9 cellular contexts compared by ENCODE assay signal in genomic region chr16:3074860-3075545, GRCh38. TPM values are rescaled to one million over a fixed set of nuclear protein-coding genes. Genes with fewer than 3 reads are reported as not detected.
A peak's percentile ranks its signal among the peaks of the same experiment; 100 is the strongest.
DNase-seq lines count a peak whose midpoint lies in the region; ATAC-seq, FAIRE-seq and TF ChIP-seq lines count a peak whose summit lies in the region.
"Had no signal": no experiment of that assay in that cellular context is flagged by ENCODE, and none has a peak within 500 bp of the region (broad histone marks: within the 10 kb centered on the region; RNA-seq: fewer than 3 reads in every experiment).

No MANE protein-coding gene starts in this region.

- FAIRE-seq in GM12892 (lab: Jason Lieb, UNC) = peak; percentile 94
- FAIRE-seq: endometrium had no signal

- no peaks in the 10 kb centered on the region for H3K27me3 Mint-ChIP-seq in effector memory CD8-positive, alpha-beta T cell
- H3K27me3 Mint-ChIP-seq in stimulated activated memory B cell treated with anti-CD40 and anti-IgM and Interleukin-4, amounts not matched to agents 10 μg/mL and 1 μg/mL and 100 μg/mL, for 72 hours = no peaks in the 10 kb centered on the region

- peak overlapping the region; percentile 93 to 99 for H3K27ac Mint-ChIP-seq in effector memory CD8-positive, alpha-beta T cell
- H3K27ac Mint-ChIP-seq in stimulated activated memory B cell treated with anti-CD40 and anti-IgM and Interleukin-4, amounts not matched to agents 10 μg/mL and 1 μg/mL and 100 μg/mL, for 72 hours = peak overlapping the region; percentile 88

- H3K9me3 Mint-ChIP-seq in effector memory CD8-positive, alpha-beta T cell = no peaks in the 10 kb centered on the region
- no peaks in the 10 kb centered on the region for H3K9me3 Mint-ChIP-seq in stimulated activated memory B cell treated with anti-CD40 and anti-IgM and Interleukin-4, amounts not matched to agents 10 μg/mL and 1 μg/mL and 100 μg/mL, for 72 hours

- H3K36me3 Mint-ChIP-seq in effector memory CD8-positive, alpha-beta T cell (ENCODE audit: insufficient read depth) = peaks cover 43% of the 10 kb centered on the region
- no peaks in the 10 kb centered on the region for H3K36me3 Mint-ChIP-seq in stimulated activated memory B cell treated with anti-CD40 and anti-IgM and Interleukin-4, amounts not matched to agents 10 μg/mL and 1 μg/mL and 100 μg/mL, for 72 hours

- TF ChIP-seq POLR2A in GM12892 (IDR thresholded peaks at IDR 0.05; ENCODE audit: low read depth, low read length) = 0 out of 2 replicates have a peak, but pooled peaks have one; percentile 9

- DNase-seq in GM12892 (ENCODE audit: insufficient read length) = peak; percentile 71
- peak; percentile 76 for DNase-seq in UCSD-AML1 (lab: John Stamatoyannopoulos, UW; ENCODE audit: unreplicated experiment)
- peak; percentile 78 to 82 (median 81) for DNase-seq in effector memory CD8-positive, alpha-beta T cell
- no peak for DNase-seq in NCI-H510A (lab: John Stamatoyannopoulos, UW)
- DNase-seq in NCI-H1105 (lab: John Stamatoyannopoulos, UW) = no peak

- H3K4me1 Mint-ChIP-seq in effector memory CD8-positive, alpha-beta T cell (ENCODE audit: low read depth in 2 of 2) = peaks cover 79 to 83% of the 10 kb centered on the region in 2 donors
- peaks cover 46% of the 10 kb centered on the region for H3K4me1 Mint-ChIP-seq in stimulated activated memory B cell treated with anti-CD40 and anti-IgM and Interleukin-4, amounts not matched to agents 10 μg/mL and 1 μg/mL and 100 μg/mL, for 72 hours

- H3K4me3 Mint-ChIP-seq in effector memory CD8-positive, alpha-beta T cell = peak overlapping the region; percentile 80 to 94
- H3K4me3 Mint-ChIP-seq in stimulated activated memory B cell treated with anti-CD40 and anti-IgM and Interleukin-4, amounts not matched to agents 10 μg/mL and 1 μg/mL and 100 μg/mL, for 72 hours = peak overlapping the region; percentile 49

- peak; percentile 59 for ATAC-seq in HG02870 (IDR thresholded peaks at IDR 0.05; ENCODE audit: unreplicated experiment)
- peak; percentile 90 for ATAC-seq in effector memory CD8-positive, alpha-beta T cell (replicated peaks)
- peak; percentile 96 for ATAC-seq in stimulated activated memory B cell treated with anti-CD40 and anti-IgM and Interleukin-4, amounts not matched to agents 10 μg/mL and 1 μg/mL and 100 μg/mL, for 72 hours
- no peak for ATAC-seq in GM21737 (IDR thresholded peaks at IDR 0.05; ENCODE audit: unreplicated experiment)

RNA-seq across cellular contexts. Expression of gene IL32, which starts 9.6 kb away (rescaled TPM):
- 373 TPM for polyA plus RNA-seq in GM12892 (2012; ENCODE audit: missing spikeins)

RNA-seq across cellular contexts. Expression of gene ZSCAN10, which starts 24.1 kb away (rescaled TPM):
- not detected for polyA plus RNA-seq in GM12892 (2012; ENCODE audit: missing spikeins)

RNA-seq across cellular contexts. Expression of gene MMP25, which starts 28.6 kb away (rescaled TPM):
- polyA plus RNA-seq in GM12892 (2012; ENCODE audit: missing spikeins) = 0.81 TPM

RNA-seq across cellular contexts. Expression of gene ZNF205, which starts 37.4 kb away (rescaled TPM):
- polyA plus RNA-seq in GM12892 (2012; ENCODE audit: missing spikeins) = not detected

RNA-seq across cellular contexts. Expression of gene BICDL2, which starts 38.3 kb away (rescaled TPM):
- 0.15 TPM for polyA plus RNA-seq in GM12892 (2012; ENCODE audit: missing spikeins)

Comparison
In these comparisons a context has a peak if more than half of its experiments do, and no peak if none do; other contexts are left out.
1. DNase-seq: peak in GM12892 (single experiment), UCSD-AML1 (single experiment) and effector memory CD8-positive, alpha-beta T cell (3 of 3); none in NCI-H510A (single experiment) and NCI-H1105 (single experiment).